Comparison of ENCODE assay signal across 16 cellular contexts in genomic region chr7:368651-369475, GRCh38.
A peak's percentile ranks its signal among the peaks of the same experiment; 100 is the strongest.
DNase-seq lines count a peak whose midpoint lies in the region; ATAC-seq and TF ChIP-seq lines count a peak whose summit lies in the region.
"Had no signal": no experiment of that assay in that cellular context is flagged by ENCODE, and none has a peak within 500 bp of the region (broad histone marks: within the 10 kb centered on the region; RNA-seq: fewer than 3 reads in every experiment).

No MANE protein-coding gene starts in this region.

- peaks cover 2% of the 10 kb centered on the region for H3K36me3 Mint-ChIP-seq in MCF 10A (ENCODE audit: insufficient read depth, unreplicated experiment)
- H3K36me3 Mint-ChIP-seq: naive thymus-derived CD8-positive, alpha-beta T cell; WTC11 had no signal

- no peak for TF ChIP-seq CTCF in MCF 10A (IDR thresholded peaks at IDR 0.05; ENCODE audit: unreplicated experiment)
- TF ChIP-seq CTCF in prostate gland (IDR thresholded peaks at IDR 0.05): no peak

- DNase-seq in MCF 10A (ENCODE audit: unreplicated experiment): peak; percentile 8
- DNase-seq in islet precursor cell: peak; percentile 64
- peak; percentile 86 for DNase-seq in prostate gland (ENCODE audit: low spot score)
- no peak for DNase-seq in medulla oblongata (ENCODE audit: extremely low spot score)
- DNase-seq: DND-41; NCI-H446 treated with DMSO at 0.1 percent for 48 hours; SHP77 treated with DMSO at 0.1 percent for 48 hours; stimulated activated naive CD8-positive, alpha-beta T cell treated with anti-CD3 and anti-CD28 coated beads, Interleukin-15, amount 100 ng/mL, for 72 hours had no signal

- CTCF ChIA-PET in MCF 10A (lab: Yijun Ruan, JAX): no interaction called here

- BruUV-seq in MCF 10A (replicated peaks; lab: Mats Ljungman, UMichigan): no TSS peak

- peaks cover 0 to 51% (median 5%) of the 10 kb centered on the region in 11 experiments; a peak in 12 of 22 replicates for H3K27me3 ChIP-seq in BLaER1 treated with 17β-estradiol and CSF1 and Interleukin-3, amounts not matched to agents 10 nM and 100 nM
- H3K27me3 ChIP-seq in prostate gland (replicated peaks; ENCODE audit: insufficient read depth): no peaks in the 10 kb centered on the region

- peaks cover 18% of the 10 kb centered on the region for H3K27me3 Mint-ChIP-seq in MCF 10A (ENCODE audit: insufficient read depth, unreplicated experiment)
- H3K27me3 Mint-ChIP-seq: activated T-helper 17 cell treated with anti-CD3 and anti-CD28 coated beads, Interleukin-2, amount 50 U/mL, for 72 hours; stimulated activated naive CD8-positive, alpha-beta T cell treated with anti-CD3 and anti-CD28 coated beads, Interleukin-15, amount 100 ng/mL, for 72 hours had no signal

- POLR2A ChIA-PET in MCF 10A (lab: Yijun Ruan, JAX): no interaction called here

- no peaks in the 10 kb centered on the region for H3K36me3 ChIP-seq in BLaER1 treated with 17β-estradiol and CSF1 and Interleukin-3, amounts not matched to agents 10 nM and 100 nM
- no peaks in the 10 kb centered on the region for H3K36me3 ChIP-seq in prostate gland

- peak overlapping the region in 4 of 11 experiments; percentile 23 to 34 (median 26); a peak in 7 of 22 replicates for H3K27ac ChIP-seq in BLaER1 treated with 17β-estradiol and CSF1 and Interleukin-3, amounts not matched to agents 10 nM and 100 nM
- peak overlapping the region; percentile 50 to 64 for H3K27ac ChIP-seq in prostate gland

- 60% methylated on average over 50 of the region's 51 CpGs for WGBS in prostate gland

- peaks cover 6% of the 10 kb centered on the region for H3K4me1 Mint-ChIP-seq in MCF 10A (ENCODE audit: insufficient read depth, unreplicated experiment)

- H3K27ac Mint-ChIP-seq in MCF 10A (ENCODE audit: low read depth, unreplicated experiment): no peak overlapping the region
- H3K27ac Mint-ChIP-seq: activated T-helper 17 cell treated with anti-CD3 and anti-CD28 coated beads, Interleukin-2, amount 50 U/mL, for 72 hours; naive thymus-derived CD8-positive, alpha-beta T cell; stimulated activated naive CD8-positive, alpha-beta T cell treated with anti-CD3 and anti-CD28 coated beads, Interleukin-15, amount 100 ng/mL, for 72 hours; T-helper 1 cell treated with Interleukin-12 subunit alpha and Interleukin-12 subunit beta and Interleukin-4 antibody, amounts not matched to agents 30 μg/mL and 1 μg/mL, for 36 hours; WTC11 had no signal

- no peaks in the 10 kb centered on the region for H3K9me3 Mint-ChIP-seq in MCF 10A (ENCODE audit: unreplicated experiment)
- H3K9me3 Mint-ChIP-seq: activated T-helper 17 cell treated with anti-CD3 and anti-CD28 coated beads, Interleukin-2, amount 50 U/mL, for 72 hours; naive thymus-derived CD8-positive, alpha-beta T cell; stimulated activated naive CD8-positive, alpha-beta T cell treated with anti-CD3 and anti-CD28 coated beads, Interleukin-15, amount 100 ng/mL, for 72 hours; T-helper 1 cell treated with Interleukin-12 subunit alpha and Interleukin-12 subunit beta and Interleukin-4 antibody, amounts not matched to agents 30 μg/mL and 1 μg/mL, for 36 hours; WTC11 had no signal

- no peak overlapping the region for H3K4me3 Mint-ChIP-seq in MCF 10A (ENCODE audit: unreplicated experiment)
- H3K4me3 Mint-ChIP-seq: activated T-helper 17 cell treated with anti-CD3 and anti-CD28 coated beads, Interleukin-2, amount 50 U/mL, for 72 hours; T-helper 1 cell treated with Interleukin-12 subunit alpha and Interleukin-12 subunit beta and Interleukin-4 antibody, amounts not matched to agents 30 μg/mL and 1 μg/mL, for 36 hours; WTC11 had no signal

- H4K20me1 ChIP-seq in BLaER1 treated with 17β-estradiol and CSF1 and Interleukin-3, amounts not matched to agents 10 nM and 100 nM: peaks cover 0 to 29% (median 0%) of the 10 kb centered on the region in 11 experiments; a peak in 4 of 22 replicates

- no peaks in the 10 kb centered on the region for H3K9me3 ChIP-seq in BLaER1 treated with 17β-estradiol and CSF1 and Interleukin-3, amounts not matched to agents 10 nM and 100 nM (replicated peaks in 1 of 11)
- no peaks in the 10 kb centered on the region for H3K9me3 ChIP-seq in prostate gland

- intact Hi-C loops in MCF 10A (cut with micrococcal nuclease): no loop called here
- intact Hi-C loops in prostate gland (cut with DNase I): no loop called here

- ATAC-seq in GM21717 (IDR thresholded peaks at IDR 0.05; ENCODE audit: unreplicated experiment) (no peak), HG03457 (IDR thresholded peaks at IDR 0.05; ENCODE audit: unreplicated experiment) (no peak), HG02610 (IDR thresholded peaks at IDR 0.05; ENCODE audit: unreplicated experiment) (no peak)
- ATAC-seq: activated T-helper 17 cell treated with anti-CD3 and anti-CD28 coated beads, Interleukin-2, amount 50 U/mL, for 72 hours; naive thymus-derived CD8-positive, alpha-beta T cell; stimulated activated naive CD8-positive, alpha-beta T cell treated with anti-CD3 and anti-CD28 coated beads, Interleukin-15, amount 100 ng/mL, for 72 hours had no signal

- peak overlapping the region in 7 of 11 experiments; percentile 15 to 57 (median 36); a peak in 12 of 22 replicates for H3K9ac ChIP-seq in BLaER1 treated with 17β-estradiol and CSF1 and Interleukin-3, amounts not matched to agents 10 nM and 100 nM

- H3K4me3 ChIP-seq in BLaER1 treated with 17β-estradiol and CSF1 and Interleukin-3, amounts not matched to agents 10 nM and 100 nM: peak overlapping the region in 7 of 10 experiments; percentile 2 to 52 (median 12); a peak in 7 of 20 replicates
- H3K4me3 ChIP-seq in prostate gland: no peak overlapping the region

- H3K4me1 ChIP-seq in BLaER1 treated with 17β-estradiol and CSF1 and Interleukin-3, amounts not matched to agents 10 nM and 100 nM: peaks cover 70 to 94% (median 90%) of the 10 kb centered on the region in 10 experiments
- H3K4me1 ChIP-seq in prostate gland (replicated peaks): no peaks in the 10 kb centered on the region

- peak; percentile 42 for TF ChIP-seq POLR2A in prostate gland (IDR thresholded peaks at IDR 0.05)

- H3K4me2 ChIP-seq in BLaER1 treated with 17β-estradiol and CSF1 and Interleukin-3, amounts not matched to agents 10 nM and 100 nM: peak overlapping the region; percentile 75 to 98 (median 91)

Comparison
In these comparisons a context has a peak if more than half of its experiments do, and no peak if none do; other contexts are left out.
1. H3K4me3 ChIP-seq: peak in BLaER1 treated with 17β-estradiol and CSF1 and Interleukin-3, amounts not matched to agents 10 nM and 100 nM (7 of 10); none in prostate gland (0 of 2).